Comparison of ENCODE assay signal across 1 cellular context in genomic region chr15:65312400-65312916, GRCh38.
TF ChIP-seq lines count a peak whose summit lies in the region.

No MANE protein-coding gene starts in this region.

TF ChIP-seq in HepG2, 621 proteins besides CTCF, POLR2A, EP300 and RAD21 (continued from another document and continues in another):
- TF ChIP-seq ZNF639 (CRISPR knock-in tag; conservative IDR thresholded peaks at IDR 0.05) (no peak), ZBTB10 (CRISPR knock-in tag; IDR thresholded peaks at IDR 0.05; ENCODE audit: borderline replicate concordance) (peak; percentile 50; the same call in 1 of the 2 replicates), EHMT2 (IDR thresholded peaks at IDR 0.05; ENCODE audit: borderline replicate concordance, low read depth, low read length) (no peak), KDM1A (CRISPR knock-in tag; IDR thresholded peaks at IDR 0.05) (no peak), ZNF350 (CRISPR knock-in tag; IDR thresholded peaks at IDR 0.05; ENCODE audit: borderline replicate concordance, low read depth) (no peak), MAFG (CRISPR knock-in tag; IDR thresholded peaks at IDR 0.05) (no peak), LBX2 (CRISPR knock-in tag; IDR thresholded peaks at IDR 0.05; ENCODE audit: borderline replicate concordance) (no peak), HOXA3 (CRISPR knock-in tag; IDR thresholded peaks at IDR 0.05) (peak; percentile 38; the same call in 1 of the 2 replicates), TBP (CRISPR knock-in tag; IDR thresholded peaks at IDR 0.05) (no peak), ZNF724P (CRISPR knock-in tag; IDR thresholded peaks at IDR 0.05; ENCODE audit: borderline replicate concordance) (no peak), MAFK (conservative IDR thresholded peaks at IDR 0.05 in 1 of 2, IDR thresholded peaks at IDR 0.05 in 1 of 2; ENCODE audit: low read length in 2 of 2) (no peak), TRIM24 (CRISPR knock-in tag; IDR thresholded peaks at IDR 0.05) (no peak), ZBTB37 (CRISPR knock-in tag; IDR thresholded peaks at IDR 0.05) (peak; percentile 69; the same call in 1 of the 2 replicates), NR2F1 (CRISPR knock-in tag; IDR thresholded peaks at IDR 0.05) (peak; percentile 75 to 97; a peak in 3 of 4 replicates), NONO (IDR thresholded peaks at IDR 0.05) (no peak), NONO (CRISPR knock-in tag; conservative IDR thresholded peaks at IDR 0.05) (no peak), RNF2 (conservative IDR thresholded peaks at IDR 0.05; ENCODE audit: low read depth) (no peak), ISX (CRISPR knock-in tag; conservative IDR thresholded peaks at IDR 0.05) (no peak), ZNF24 (IDR thresholded peaks at IDR 0.05) (no peak), ZNF446 (CRISPR knock-in tag; IDR thresholded peaks at IDR 0.05) (no peak), EED (CRISPR knock-in tag; IDR thresholded peaks at IDR 0.05) (no peak), HOXA9 (CRISPR knock-in tag; IDR thresholded peaks at IDR 0.05; ENCODE audit: borderline replicate concordance) (no peak), SRY (CRISPR knock-in tag; IDR thresholded peaks at IDR 0.05) (no peak), ESRRA (CRISPR knock-in tag; IDR thresholded peaks at IDR 0.05; ENCODE audit: low read depth) (peak; percentile 82; the same call in 1 of the 2 replicates), ZNF160 (CRISPR knock-in tag; IDR thresholded peaks at IDR 0.05) (no peak), ZSCAN29 (CRISPR knock-in tag; conservative IDR thresholded peaks at IDR 0.05) (no peak), UBTF (CRISPR knock-in tag; IDR thresholded peaks at IDR 0.05) (no peak), PAX8 (CRISPR knock-in tag; IDR thresholded peaks at IDR 0.05; ENCODE audit: borderline replicate concordance) (no peak), NBN (conservative IDR thresholded peaks at IDR 0.05) (no peak), RFX5 (IDR thresholded peaks at IDR 0.05; ENCODE audit: low read depth, low read length) (no peak), U2AF1 (optimal IDR thresholded peaks at IDR 0.05; ENCODE audit: low read depth, low read length) (no peak), SOX13 (IDR thresholded peaks at IDR 0.05) (no peak), SOX13 (CRISPR knock-in tag; conservative IDR thresholded peaks at IDR 0.05 in 1 of 2, IDR thresholded peaks at IDR 0.05 in 1 of 2) (peak in 1 of 2 experiments; percentile 62; a peak in 2 of 4 replicates), ZNF790 (CRISPR knock-in tag; IDR thresholded peaks at IDR 0.05; ENCODE audit: borderline replicate concordance) (no peak), JARID2 (CRISPR knock-in tag; IDR thresholded peaks at IDR 0.05; ENCODE audit: insufficient replicate concordance) (no peak), ETV6 (CRISPR knock-in tag; conservative IDR thresholded peaks at IDR 0.05) (no peak), PHF21A (CRISPR knock-in tag; IDR thresholded peaks at IDR 0.05) (peak; percentile 48; the same call in 1 of the 2 replicates), SKIL (CRISPR knock-in tag; IDR thresholded peaks at IDR 0.05; ENCODE audit: borderline replicate concordance) (peak; percentile 97), ZNF713 (CRISPR knock-in tag; IDR thresholded peaks at IDR 0.05) (no peak), ZNF781 (CRISPR knock-in tag; IDR thresholded peaks at IDR 0.05; ENCODE audit: borderline replicate concordance, not compliant biosample characterization) (no peak), MTERF4 (CRISPR knock-in tag; IDR thresholded peaks at IDR 0.05) (no peak), DPF2 (CRISPR knock-in tag; IDR thresholded peaks at IDR 0.05; ENCODE audit: borderline replicate concordance, low read depth) (no peak), ZNF253 (CRISPR knock-in tag; IDR thresholded peaks at IDR 0.05; ENCODE audit: borderline replicate concordance) (no peak), ZNF3 (CRISPR knock-in tag; IDR thresholded peaks at IDR 0.05) (no peak), KDM4B (CRISPR knock-in tag; IDR thresholded peaks at IDR 0.05) (no peak), BCL6 (CRISPR knock-in tag; IDR thresholded peaks at IDR 0.05) (peak; percentile 91), ZNF576 (CRISPR knock-in tag; IDR thresholded peaks at IDR 0.05) (no peak), RAD51 (IDR thresholded peaks at IDR 0.05; ENCODE audit: borderline replicate concordance) (no peak), ZNF331 (CRISPR knock-in tag; IDR thresholded peaks at IDR 0.05) (no peak), HNRNPL (IDR thresholded peaks at IDR 0.05; ENCODE audit: low read depth, low read length) (no peak), SIX1 (CRISPR knock-in tag; IDR thresholded peaks at IDR 0.05; ENCODE audit: borderline replicate concordance) (0 out of 2 replicates have a peak, but pooled peaks have one; percentile 50), KLF16 (CRISPR knock-in tag; IDR thresholded peaks at IDR 0.05) (peak in 1 of 2 experiments; percentile 31; a peak in 1 of 4 replicates), ZNF460 (CRISPR knock-in tag; IDR thresholded peaks at IDR 0.05; ENCODE audit: borderline replicate concordance) (no peak), ZNF580 (CRISPR knock-in tag; IDR thresholded peaks at IDR 0.05; ENCODE audit: borderline replicate concordance, low read depth) (no peak), NPAS2 (CRISPR knock-in tag; IDR thresholded peaks at IDR 0.05; ENCODE audit: borderline replicate concordance) (no peak), CERS6 (CRISPR knock-in tag; IDR thresholded peaks at IDR 0.05) (no peak), ZNF280D (CRISPR knock-in tag; IDR thresholded peaks at IDR 0.05) (no peak), EEA1 (CRISPR knock-in tag; IDR thresholded peaks at IDR 0.05; ENCODE audit: borderline replicate concordance) (no peak)
